In genomic region chrX:51891821-51892551, GRCh38 we compare ENCODE assay signal across 8 cellular contexts. TPM values are rescaled to one million over a fixed set of nuclear protein-coding genes. Genes with fewer than 3 reads are reported as not detected.
A peak's percentile ranks its signal among the peaks of the same experiment; 100 is the strongest.
DNase-seq lines count a peak whose midpoint lies in the region; ATAC-seq and TF ChIP-seq lines count a peak whose summit lies in the region.

No MANE protein-coding gene starts in this region.

- H3K4me3 Mint-ChIP-seq in CD8-positive, alpha-beta T cell: peak overlapping the region; percentile 43
- H3K4me3 Mint-ChIP-seq in activated T-helper 1 cell treated with anti-CD3 and anti-CD28 coated beads, Interleukin-12 subunit alpha, Interleukin-12 subunit beta, Interleukin-2, Interleukin-4 antibody, amounts not matched to agents 30 ng/mL and 10 ng/mL and 1 ng/mL, durations not matched to agents 14 hours and 24 hours and 36 hours: peak overlapping the region; percentile 24

- H3K9me3 ChIP-seq in CD8-positive, alpha-beta T cell (ENCODE audit: low read length): no peaks in the 10 kb centered on the region
- H3K9me3 ChIP-seq in thymus (ENCODE audit: control insufficient read depth): no peaks in the 10 kb centered on the region
- no peaks in the 10 kb centered on the region for H3K9me3 ChIP-seq in effector memory CD4-positive, alpha-beta T cell (ENCODE audit: control insufficient read depth, low read length)

- H3K4me3 ChIP-seq in CD8-positive, alpha-beta T cell (ENCODE audit: low read depth, low read length): no peak overlapping the region
- no peak overlapping the region for H3K4me3 ChIP-seq in thymus (ENCODE audit: low read length)
- H3K4me3 ChIP-seq in effector memory CD4-positive, alpha-beta T cell (ENCODE audit: insufficient read depth, low read depth, low read length, poor library complexity, severe bottlenecking): no peak overlapping the region

- H3K27ac ChIP-seq in CD8-positive, alpha-beta T cell (ENCODE audit: low read depth, low read length): no peak overlapping the region
- H3K27ac ChIP-seq in thymus (ENCODE audit: low read depth): peak overlapping the region; percentile 91
- H3K27ac ChIP-seq in effector memory CD4-positive, alpha-beta T cell (ENCODE audit: insufficient read depth, low read length, poor library complexity, severe bottlenecking): no peak overlapping the region

- CTCF ChIA-PET in CD8-positive, alpha-beta T cell (lab: Charles Lee): no interaction called here

- intact Hi-C loops in CD8-positive, alpha-beta T cell (cut with DNase I, micrococcal nuclease): loop anchor here (2.0 to 5.0 kb wide), 3 partner anchors 369 to 495 kb away; no protein-coding TSS in a partner anchor
- intact Hi-C loops in activated T-helper 1 cell treated with anti-CD3 and anti-CD28 coated beads, Interleukin-12 subunit alpha, Interleukin-12 subunit beta, Interleukin-2, Interleukin-4 antibody, amounts not matched to agents 30 ng/mL and 10 ng/mL and 1 ng/mL, durations not matched to agents 14 hours and 24 hours and 36 hours (cut with micrococcal nuclease): loop anchor here (2.0 to 5.0 kb wide), 2 partner anchors 89 to 1200 kb away; partner anchors contain the start of gene KANTR

- H3K36me3 ChIP-seq in CD8-positive, alpha-beta T cell (ENCODE audit: insufficient read depth, low read length): no peaks in the 10 kb centered on the region
- H3K36me3 ChIP-seq in thymus (ENCODE audit: control insufficient read depth, insufficient read depth): peaks cover 9% of the 10 kb centered on the region
- no peaks in the 10 kb centered on the region for H3K36me3 ChIP-seq in effector memory CD4-positive, alpha-beta T cell (ENCODE audit: control insufficient read depth, insufficient read depth, low read length)

- TF ChIP-seq CTCF in CD8-positive, alpha-beta T cell (IDR thresholded peaks at IDR 0.05): no peak

- peaks cover 10% of the 10 kb centered on the region for H3K36me3 Mint-ChIP-seq in CD8-positive, alpha-beta T cell
- H3K36me3 Mint-ChIP-seq in activated T-helper 1 cell treated with anti-CD3 and anti-CD28 coated beads, Interleukin-12 subunit alpha, Interleukin-12 subunit beta, Interleukin-2, Interleukin-4 antibody, amounts not matched to agents 30 ng/mL and 10 ng/mL and 1 ng/mL, durations not matched to agents 14 hours and 24 hours and 36 hours (ENCODE audit: low read depth): peaks cover 2% of the 10 kb centered on the region

- no peak for DNase-seq in CD8-positive, alpha-beta T cell
- no peak for DNase-seq in activated T-helper 1 cell treated with anti-CD3 and anti-CD28 coated beads, Interleukin-12 subunit alpha, Interleukin-12 subunit beta, Interleukin-2, Interleukin-4 antibody, amounts not matched to agents 30 ng/mL and 10 ng/mL and 1 ng/mL, durations not matched to agents 14 hours and 24 hours and 36 hours (ENCODE audit: low spot score)
- DNase-seq in hippocampal formation (lab: John Stamatoyannopoulos, UW): peak; percentile 2 to 10
- no peak for DNase-seq in HK-2 (ENCODE audit: unreplicated experiment)
- DNase-seq in NCI-H2081 treated with DMSO at 0.1 percent for 48 hours (lab: John Stamatoyannopoulos, UW): no peak
- DNase-seq in effector memory CD4-positive, alpha-beta T cell: no peak

- H3K27me3 Mint-ChIP-seq in CD8-positive, alpha-beta T cell (ENCODE audit: low read depth): no peaks in the 10 kb centered on the region
- H3K27me3 Mint-ChIP-seq in activated T-helper 1 cell treated with anti-CD3 and anti-CD28 coated beads, Interleukin-12 subunit alpha, Interleukin-12 subunit beta, Interleukin-2, Interleukin-4 antibody, amounts not matched to agents 30 ng/mL and 10 ng/mL and 1 ng/mL, durations not matched to agents 14 hours and 24 hours and 36 hours (ENCODE audit: insufficient read depth): no peaks in the 10 kb centered on the region

- 68% methylated on average over 6 of the region's 6 CpGs for WGBS in thymus

- peaks cover 12% of the 10 kb centered on the region for H3K4me1 ChIP-seq in CD8-positive, alpha-beta T cell (ENCODE audit: insufficient read depth, low read length)
- H3K4me1 ChIP-seq in thymus (ENCODE audit: control insufficient read depth, insufficient read depth, low read length): no peaks in the 10 kb centered on the region
- peaks cover 3% of the 10 kb centered on the region for H3K4me1 ChIP-seq in effector memory CD4-positive, alpha-beta T cell (ENCODE audit: control insufficient read depth, insufficient read depth, low read length, poor library complexity, severe bottlenecking)

- H3K4me1 Mint-ChIP-seq in CD8-positive, alpha-beta T cell (ENCODE audit: low read depth): peaks cover 34% of the 10 kb centered on the region
- H3K4me1 Mint-ChIP-seq in activated T-helper 1 cell treated with anti-CD3 and anti-CD28 coated beads, Interleukin-12 subunit alpha, Interleukin-12 subunit beta, Interleukin-2, Interleukin-4 antibody, amounts not matched to agents 30 ng/mL and 10 ng/mL and 1 ng/mL, durations not matched to agents 14 hours and 24 hours and 36 hours (ENCODE audit: low read depth): peaks cover 22% of the 10 kb centered on the region

- H3K9me3 Mint-ChIP-seq in CD8-positive, alpha-beta T cell: no peaks in the 10 kb centered on the region
- no peaks in the 10 kb centered on the region for H3K9me3 Mint-ChIP-seq in activated T-helper 1 cell treated with anti-CD3 and anti-CD28 coated beads, Interleukin-12 subunit alpha, Interleukin-12 subunit beta, Interleukin-2, Interleukin-4 antibody, amounts not matched to agents 30 ng/mL and 10 ng/mL and 1 ng/mL, durations not matched to agents 14 hours and 24 hours and 36 hours

- POLR2A ChIA-PET in CD8-positive, alpha-beta T cell (lab: Charles Lee): no interaction called here

- no peak for ATAC-seq in CD8-positive, alpha-beta T cell
- peak; percentile 32 for ATAC-seq in HG03432 (IDR thresholded peaks at IDR 0.05; ENCODE audit: unreplicated experiment)

- no peaks in the 10 kb centered on the region for H3K27me3 ChIP-seq in CD8-positive, alpha-beta T cell (ENCODE audit: insufficient read depth, low read length)
- no peaks in the 10 kb centered on the region for H3K27me3 ChIP-seq in thymus (ENCODE audit: control insufficient read depth, insufficient read depth)
- no peaks in the 10 kb centered on the region for H3K27me3 ChIP-seq in effector memory CD4-positive, alpha-beta T cell (replicated peaks; ENCODE audit: control insufficient read depth, insufficient read depth, low read length, poor library complexity, severe bottlenecking)

- H3K27ac Mint-ChIP-seq in CD8-positive, alpha-beta T cell: peak overlapping the region; percentile 78
- H3K27ac Mint-ChIP-seq in activated T-helper 1 cell treated with anti-CD3 and anti-CD28 coated beads, Interleukin-12 subunit alpha, Interleukin-12 subunit beta, Interleukin-2, Interleukin-4 antibody, amounts not matched to agents 30 ng/mL and 10 ng/mL and 1 ng/mL, durations not matched to agents 14 hours and 24 hours and 36 hours: peak overlapping the region; percentile 23

RNA-seq across cellular contexts. Expression of gene MAGED1, which starts 1.4 kb away (rescaled TPM):
- total RNA-seq in CD8-positive, alpha-beta T cell: 10 to 100 TPM; 30.2 to 30.4 TPM
- 32.7 and 34.8 TPM in 2 replicates for total RNA-seq in activated T-helper 1 cell treated with anti-CD3 and anti-CD28 coated beads, Interleukin-12 subunit alpha, Interleukin-12 subunit beta, Interleukin-2, Interleukin-4 antibody, amounts not matched to agents 30 ng/mL and 10 ng/mL and 1 ng/mL, durations not matched to agents 14 hours and 24 hours and 36 hours
- 33.0 TPM for polyA plus RNA-seq in thymus

Comparison
In these comparisons a context has a peak if more than half of its experiments do, and no peak if none do; other contexts are left out.
1. DNase-seq: peak in hippocampal formation (2 of 2); none in CD8-positive, alpha-beta T cell (0 of 7), activated T-helper 1 cell treated with anti-CD3 and anti-CD28 coated beads, Interleukin-12 subunit alpha, Interleukin-12 subunit beta, Interleukin-2, Interleukin-4 antibody, amounts not matched to agents 30 ng/mL and 10 ng/mL and 1 ng/mL, durations not matched to agents 14 hours and 24 hours and 36 hours (single experiment), HK-2 (single experiment), NCI-H2081 treated with DMSO at 0.1 percent for 48 hours (single experiment) and effector memory CD4-positive, alpha-beta T cell (0 of 3).